Comparison of ENCODE assay signal across 27 cellular contexts in genomic region chr11:112186304-112186703, GRCh38. TPM values are rescaled to one million over a fixed set of nuclear protein-coding genes. Genes with fewer than 3 reads are reported as not detected.
"Had no signal": no experiment of that assay in that cellular context is flagged by ENCODE, and none has a peak within 500 bp of the region (broad histone marks: within the 10 kb centered on the region; RNA-seq: fewer than 3 reads in every experiment).

No MANE protein-coding gene starts in this region.

- H3K27me3 ChIP-seq: esophagus muscularis mucosa, foreskin keratinocyte, left lung, stomach, testis, tibial artery had no signal

- H3K36me3 ChIP-seq: esophagus muscularis mucosa, left lung, lower lobe of right lung, stomach, tibial artery had no signal

- H3K4me3 ChIP-seq: coronary artery, esophagus muscularis mucosa, left lung, lower lobe of right lung, stomach, testis, tibial artery had no signal

- H3K27ac ChIP-seq: coronary artery, esophagus muscularis mucosa, foreskin keratinocyte, left lung, lower lobe of right lung, stomach, testis, tibial artery had no signal

- H3K9me3 ChIP-seq: esophagus muscularis mucosa, left lung, lower lobe of right lung, stomach, testis, tibial artery had no signal

- ATAC-seq: foreskin keratinocyte; left lung; lower lobe of right lung; naive thymus-derived CD8-positive, alpha-beta T cell; sciatic nerve; stimulated activated effector memory CD8-positive, alpha-beta T cell treated with anti-CD3 and anti-CD28 coated beads, Interleukin-12 subunit alpha, Interleukin-12 subunit beta, amount 100 ng/mL, for 72 hours had no signal

- DNase-seq: dermis blood vessel endothelial cell; effector memory CD4-positive, alpha-beta T cell; foreskin keratinocyte; glutamatergic neuron; left lung; lower lobe of right lung; naive thymus-derived CD8-positive, alpha-beta T cell; nephron progenitor cell; nucleus accumbens; retina; stimulated activated CD4-positive, alpha-beta T cell treated with anti-CD3 and anti-CD28 coated beads, Interleukin-2, amount 100 ng/mL, for 24 hours; stimulated activated CD4-positive, alpha-beta T cell treated with anti-CD3 and anti-CD28 coated beads, Interleukin-4, amount 100 ng/mL, for 24 hours; stimulated activated naive CD4-positive, alpha-beta T cell treated with Interleukin-2 at 50 U/mL for 16 hours; stomach; substantia nigra; testis; tibial artery had no signal

- H3K4me1 ChIP-seq: foreskin keratinocyte, left lung, lower lobe of right lung, testis, tibial artery had no signal

RNA-seq across cellular contexts. Expression of gene BCO2, which starts 11.0 kb away (rescaled TPM):
- polyA plus RNA-seq: naive thymus-derived CD8-positive, alpha-beta T cell had no signal

RNA-seq across cellular contexts. Expression of gene TEX12, which starts 19.1 kb away (rescaled TPM):
- total RNA-seq: dermis blood vessel endothelial cell, epithelial cell of proximal tubule, foreskin keratinocyte, left lung, lower lobe of right lung, mucosa of gallbladder, osteocyte, pulmonary artery endothelial cell had no signal
- polyA plus RNA-seq: endothelial cell of umbilical vein; foreskin keratinocyte; keratinocyte; naive thymus-derived CD8-positive, alpha-beta T cell had no signal

RNA-seq across cellular contexts. Expression of gene IL18, which starts 22.4 kb away (rescaled TPM):
- total RNA-seq: naive thymus-derived CD8-positive, alpha-beta T cell had no signal
